Comparison of ENCODE assay signal across 1 cellular context in the genomic region with DNA sequence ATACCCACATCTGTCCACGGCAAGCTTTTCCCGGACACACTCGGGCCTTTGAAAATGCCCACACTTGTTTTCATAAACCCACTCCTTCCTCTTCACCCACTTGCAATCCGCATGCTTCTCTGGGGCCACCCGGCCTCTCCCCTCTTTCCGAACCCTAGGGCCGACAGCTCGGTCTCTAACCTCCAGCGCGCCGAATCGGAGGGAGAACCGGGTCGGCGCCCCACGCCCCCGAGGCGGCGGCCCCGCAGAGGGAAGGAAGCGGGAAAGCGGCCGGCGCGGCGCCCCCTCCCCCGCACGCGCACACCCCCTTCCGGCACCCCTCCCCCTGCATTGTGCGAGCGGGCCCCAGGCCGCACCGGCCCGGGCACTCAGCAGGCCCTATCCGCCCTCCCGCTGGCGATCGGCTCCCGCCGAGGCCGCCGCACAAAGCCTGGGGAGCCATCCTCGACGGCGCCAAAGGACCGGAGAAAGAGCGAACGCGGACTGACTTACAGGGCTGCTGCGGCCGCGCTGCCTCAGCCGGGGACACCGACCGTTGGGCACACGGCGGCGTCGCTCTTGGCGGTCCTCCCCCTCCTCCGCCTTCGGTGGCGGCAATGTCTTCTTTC.
A peak's percentile ranks its signal among the peaks of the same experiment; 100 is the strongest.
TF ChIP-seq lines count a peak whose summit lies in the region.

No MANE protein-coding gene starts in this region.

TF ChIP-seq in HepG2, 621 proteins besides CTCF, POLR2A, EP300 and RAD21 (continued from another document and continues in another):
- TF ChIP-seq, protein P1, sequence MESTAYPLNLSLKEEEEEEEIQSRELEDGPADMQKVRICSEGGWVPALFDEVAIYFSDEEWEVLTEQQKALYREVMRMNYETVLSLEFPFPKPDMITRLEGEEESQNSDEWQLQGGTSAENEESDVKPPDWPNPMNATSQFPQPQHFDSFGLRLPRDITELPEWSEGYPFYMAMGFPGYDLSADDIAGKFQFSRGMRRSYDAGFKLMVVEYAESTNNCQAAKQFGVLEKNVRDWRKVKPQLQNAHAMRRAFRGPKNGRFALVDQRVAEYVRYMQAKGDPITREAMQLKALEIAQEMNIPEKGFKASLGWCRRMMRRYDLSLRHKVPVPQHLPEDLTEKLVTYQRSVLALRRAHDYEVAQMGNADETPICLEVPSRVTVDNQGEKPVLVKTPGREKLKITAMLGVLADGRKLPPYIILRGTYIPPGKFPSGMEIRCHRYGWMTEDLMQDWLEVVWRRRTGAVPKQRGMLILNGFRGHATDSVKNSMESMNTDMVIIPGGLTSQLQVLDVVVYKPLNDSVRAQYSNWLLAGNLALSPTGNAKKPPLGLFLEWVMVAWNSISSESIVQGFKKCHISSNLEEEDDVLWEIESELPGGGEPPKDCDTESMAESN (CRISPR knock-in tag; conservative IDR thresholded peaks at IDR 0.05): no peak
- TF ChIP-seq POLR2AphosphoS2 (IDR thresholded peaks at IDR 0.05; ENCODE audit: low read depth, low read length): no peak
- TF ChIP-seq, protein P2, sequence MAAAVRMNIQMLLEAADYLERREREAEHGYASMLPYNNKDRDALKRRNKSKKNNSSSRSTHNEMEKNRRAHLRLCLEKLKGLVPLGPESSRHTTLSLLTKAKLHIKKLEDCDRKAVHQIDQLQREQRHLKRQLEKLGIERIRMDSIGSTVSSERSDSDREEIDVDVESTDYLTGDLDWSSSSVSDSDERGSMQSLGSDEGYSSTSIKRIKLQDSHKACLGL (CRISPR knock-in tag; IDR thresholded peaks at IDR 0.05): peak; percentile 57; the same call in 1 of the 2 replicates
- TF ChIP-seq CREM (IDR thresholded peaks at IDR 0.05): no peak
- TF ChIP-seq CREM (CRISPR knock-in tag; IDR thresholded peaks at IDR 0.05): no peak
- 0 out of 2 replicates have a peak, but pooled peaks have one; percentile 58 for TF ChIP-seq ARID2 (CRISPR knock-in tag; IDR thresholded peaks at IDR 0.05; ENCODE audit: borderline replicate concordance)
- TF ChIP-seq, protein P3, sequence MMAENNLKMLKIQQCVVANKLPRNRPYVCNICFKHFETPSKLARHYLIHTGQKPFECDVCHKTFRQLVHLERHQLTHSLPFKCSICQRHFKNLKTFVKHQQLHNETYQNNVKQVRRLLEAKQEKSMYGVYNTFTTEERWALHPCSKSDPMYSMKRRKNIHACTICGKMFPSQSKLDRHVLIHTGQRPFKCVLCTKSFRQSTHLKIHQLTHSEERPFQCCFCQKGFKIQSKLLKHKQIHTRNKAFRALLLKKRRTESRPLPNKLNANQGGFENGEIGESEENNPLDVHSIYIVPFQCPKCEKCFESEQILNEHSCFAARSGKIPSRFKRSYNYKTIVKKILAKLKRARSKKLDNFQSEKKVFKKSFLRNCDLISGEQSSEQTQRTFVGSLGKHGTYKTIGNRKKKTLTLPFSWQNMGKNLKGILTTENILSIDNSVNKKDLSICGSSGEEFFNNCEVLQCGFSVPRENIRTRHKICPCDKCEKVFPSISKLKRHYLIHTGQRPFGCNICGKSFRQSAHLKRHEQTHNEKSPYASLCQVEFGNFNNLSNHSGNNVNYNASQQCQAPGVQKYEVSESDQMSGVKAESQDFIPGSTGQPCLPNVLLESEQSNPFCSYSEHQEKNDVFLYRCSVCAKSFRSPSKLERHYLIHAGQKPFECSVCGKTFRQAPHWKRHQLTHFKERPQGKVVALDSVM (CRISPR knock-in tag; IDR thresholded peaks at IDR 0.05): peak; percentile 40; the same call in 1 of the 2 replicates
- peak; percentile 27; the same call in 1 of the 2 replicates for TF ChIP-seq MED1 (CRISPR knock-in tag; IDR thresholded peaks at IDR 0.05)
- TF ChIP-seq ZFX (CRISPR knock-in tag; IDR thresholded peaks at IDR 0.05; ENCODE audit: low read depth): peak; percentile 95
- no peak; the same call in 1 of the 2 replicates for TF ChIP-seq ZNF232 (CRISPR knock-in tag; IDR thresholded peaks at IDR 0.05; ENCODE audit: borderline replicate concordance)
- peak; percentile 70; the same call in 1 of the 2 replicates for TF ChIP-seq KDM2A (CRISPR knock-in tag; IDR thresholded peaks at IDR 0.05; ENCODE audit: borderline replicate concordance, low read depth)
- no peak for TF ChIP-seq TBP (CRISPR knock-in tag; IDR thresholded peaks at IDR 0.05)
- TF ChIP-seq IKZF1 (IDR thresholded peaks at IDR 0.05): no peak
- TF ChIP-seq, protein P4, sequence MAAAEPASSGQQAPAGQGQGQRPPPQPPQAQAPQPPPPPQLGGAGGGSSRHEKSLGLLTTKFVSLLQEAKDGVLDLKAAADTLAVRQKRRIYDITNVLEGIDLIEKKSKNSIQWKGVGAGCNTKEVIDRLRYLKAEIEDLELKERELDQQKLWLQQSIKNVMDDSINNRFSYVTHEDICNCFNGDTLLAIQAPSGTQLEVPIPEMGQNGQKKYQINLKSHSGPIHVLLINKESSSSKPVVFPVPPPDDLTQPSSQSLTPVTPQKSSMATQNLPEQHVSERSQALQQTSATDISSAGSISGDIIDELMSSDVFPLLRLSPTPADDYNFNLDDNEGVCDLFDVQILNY (CRISPR knock-in tag; conservative IDR thresholded peaks at IDR 0.05): peak; percentile 70
- TF ChIP-seq, protein P5, sequence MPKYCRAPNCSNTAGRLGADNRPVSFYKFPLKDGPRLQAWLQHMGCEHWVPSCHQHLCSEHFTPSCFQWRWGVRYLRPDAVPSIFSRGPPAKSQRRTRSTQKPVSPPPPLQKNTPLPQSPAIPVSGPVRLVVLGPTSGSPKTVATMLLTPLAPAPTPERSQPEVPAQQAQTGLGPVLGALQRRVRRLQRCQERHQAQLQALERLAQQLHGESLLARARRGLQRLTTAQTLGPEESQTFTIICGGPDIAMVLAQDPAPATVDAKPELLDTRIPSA (CRISPR knock-in tag; IDR thresholded peaks at IDR 0.05; ENCODE audit: borderline replicate concordance): 0 out of 2 replicates have a peak, but pooled peaks have one; percentile 56
- TF ChIP-seq, protein P6, sequence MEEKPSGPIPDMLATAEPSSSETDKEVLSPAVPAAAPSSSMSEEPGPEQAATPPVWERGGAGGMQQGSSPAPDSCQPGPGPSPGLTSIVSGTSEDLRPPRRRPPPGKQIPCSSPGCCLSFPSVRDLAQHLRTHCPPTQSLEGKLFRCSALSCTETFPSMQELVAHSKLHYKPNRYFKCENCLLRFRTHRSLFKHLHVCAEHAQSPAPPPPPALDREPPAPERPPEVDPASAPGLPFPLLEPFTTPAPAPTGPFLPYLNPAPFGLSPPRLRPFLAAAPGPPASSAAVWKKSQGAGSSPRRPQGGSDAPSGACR (CRISPR knock-in tag; IDR thresholded peaks at IDR 0.05): no peak
- no peak; the same call in 1 of the 2 replicates for TF ChIP-seq ZNF253 (CRISPR knock-in tag; IDR thresholded peaks at IDR 0.05; ENCODE audit: borderline replicate concordance)
- TF ChIP-seq, protein P7, sequence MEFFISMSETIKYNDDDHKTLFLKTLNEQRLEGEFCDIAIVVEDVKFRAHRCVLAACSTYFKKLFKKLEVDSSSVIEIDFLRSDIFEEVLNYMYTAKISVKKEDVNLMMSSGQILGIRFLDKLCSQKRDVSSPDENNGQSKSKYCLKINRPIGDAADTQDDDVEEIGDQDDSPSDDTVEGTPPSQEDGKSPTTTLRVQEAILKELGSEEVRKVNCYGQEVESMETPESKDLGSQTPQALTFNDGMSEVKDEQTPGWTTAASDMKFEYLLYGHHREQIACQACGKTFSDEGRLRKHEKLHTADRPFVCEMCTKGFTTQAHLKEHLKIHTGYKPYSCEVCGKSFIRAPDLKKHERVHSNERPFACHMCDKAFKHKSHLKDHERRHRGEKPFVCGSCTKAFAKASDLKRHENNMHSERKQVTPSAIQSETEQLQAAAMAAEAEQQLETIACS (CRISPR knock-in tag; IDR thresholded peaks at IDR 0.05): 0 out of 2 replicates have a peak, but pooled peaks have one; percentile 40
- no peak for TF ChIP-seq ATF1 (CRISPR knock-in tag; IDR thresholded peaks at IDR 0.05)
- TF ChIP-seq PHF20 (CRISPR knock-in tag; IDR thresholded peaks at IDR 0.05): no peak
- peak; percentile 12; the same call in 1 of the 2 replicates for TF ChIP-seq ZNF225 (CRISPR knock-in tag; IDR thresholded peaks at IDR 0.05)
- no peak for TF ChIP-seq FOXM1 (CRISPR knock-in tag; IDR thresholded peaks at IDR 0.05)
- TF ChIP-seq, protein P8, sequence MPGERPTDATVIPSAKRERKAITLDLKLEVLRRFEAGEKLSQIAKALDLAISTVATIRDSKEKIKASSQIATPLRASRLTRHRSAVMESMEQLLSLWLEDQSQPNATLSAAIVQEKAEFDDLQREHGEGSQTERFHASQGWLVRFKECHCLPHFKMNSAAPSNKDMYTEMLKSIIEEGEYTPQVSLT (CRISPR knock-in tag; IDR thresholded peaks at IDR 0.05; ENCODE audit: borderline replicate concordance, low read depth): no peak
- TF ChIP-seq, protein P9, sequence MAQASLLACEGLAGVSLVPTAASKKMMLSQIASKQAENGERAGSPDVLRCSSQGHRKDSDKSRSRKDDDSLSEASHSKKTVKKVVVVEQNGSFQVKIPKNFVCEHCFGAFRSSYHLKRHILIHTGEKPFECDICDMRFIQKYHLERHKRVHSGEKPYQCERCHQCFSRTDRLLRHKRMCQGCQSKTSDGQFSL (CRISPR knock-in tag; IDR thresholded peaks at IDR 0.05): peak; percentile 33
- TF ChIP-seq PLRG1 (conservative IDR thresholded peaks at IDR 0.05): no peak
- TF ChIP-seq ZNF572 (CRISPR knock-in tag; IDR thresholded peaks at IDR 0.05): no peak; the same call in 1 of the 2 replicates
- TF ChIP-seq NFIC (IDR thresholded peaks at IDR 0.05; ENCODE audit: low read length): no peak
- TF ChIP-seq TEAD3 (CRISPR knock-in tag; optimal IDR thresholded peaks at IDR 0.05; ENCODE audit: borderline replicate concordance): peak; percentile 7
- TF ChIP-seq GZF1 (CRISPR knock-in tag; IDR thresholded peaks at IDR 0.05): peak; percentile 84; the same call in 1 of the 2 replicates
- peak; percentile 24; the same call in 1 of the 2 replicates for TF ChIP-seq HDAC1 (CRISPR knock-in tag; IDR thresholded peaks at IDR 0.05)
- TF ChIP-seq, protein P10, sequence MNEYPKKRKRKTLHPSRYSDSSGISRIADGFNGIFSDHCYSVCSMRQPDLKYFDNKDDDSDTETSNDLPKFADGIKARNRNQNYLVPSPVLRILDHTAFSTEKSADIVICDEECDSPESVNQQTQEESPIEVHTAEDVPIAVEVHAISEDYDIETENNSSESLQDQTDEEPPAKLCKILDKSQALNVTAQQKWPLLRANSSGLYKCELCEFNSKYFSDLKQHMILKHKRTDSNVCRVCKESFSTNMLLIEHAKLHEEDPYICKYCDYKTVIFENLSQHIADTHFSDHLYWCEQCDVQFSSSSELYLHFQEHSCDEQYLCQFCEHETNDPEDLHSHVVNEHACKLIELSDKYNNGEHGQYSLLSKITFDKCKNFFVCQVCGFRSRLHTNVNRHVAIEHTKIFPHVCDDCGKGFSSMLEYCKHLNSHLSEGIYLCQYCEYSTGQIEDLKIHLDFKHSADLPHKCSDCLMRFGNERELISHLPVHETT (CRISPR knock-in tag; conservative IDR thresholded peaks at IDR 0.05): 0 out of 2 replicates have a peak, but pooled peaks have one; percentile 44
- TF ChIP-seq ZNF180 (CRISPR knock-in tag; IDR thresholded peaks at IDR 0.05; ENCODE audit: borderline replicate concordance, low read depth): no peak
- TF ChIP-seq HNRNPL (IDR thresholded peaks at IDR 0.05; ENCODE audit: low read depth, low read length): no peak
- peak; percentile 68 for TF ChIP-seq ZSCAN29 (CRISPR knock-in tag; conservative IDR thresholded peaks at IDR 0.05)
- TF ChIP-seq, protein P11, sequence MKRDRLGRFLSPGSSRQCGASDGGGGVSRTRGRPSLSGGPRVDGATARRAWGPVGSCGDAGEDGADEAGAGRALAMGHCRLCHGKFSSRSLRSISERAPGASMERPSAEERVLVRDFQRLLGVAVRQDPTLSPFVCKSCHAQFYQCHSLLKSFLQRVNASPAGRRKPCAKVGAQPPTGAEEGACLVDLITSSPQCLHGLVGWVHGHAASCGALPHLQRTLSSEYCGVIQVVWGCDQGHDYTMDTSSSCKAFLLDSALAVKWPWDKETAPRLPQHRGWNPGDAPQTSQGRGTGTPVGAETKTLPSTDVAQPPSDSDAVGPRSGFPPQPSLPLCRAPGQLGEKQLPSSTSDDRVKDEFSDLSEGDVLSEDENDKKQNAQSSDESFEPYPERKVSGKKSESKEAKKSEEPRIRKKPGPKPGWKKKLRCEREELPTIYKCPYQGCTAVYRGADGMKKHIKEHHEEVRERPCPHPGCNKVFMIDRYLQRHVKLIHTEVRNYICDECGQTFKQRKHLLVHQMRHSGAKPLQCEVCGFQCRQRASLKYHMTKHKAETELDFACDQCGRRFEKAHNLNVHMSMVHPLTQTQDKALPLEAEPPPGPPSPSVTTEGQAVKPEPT (CRISPR knock-in tag; IDR thresholded peaks at IDR 0.05; ENCODE audit: low read depth): 0 out of 2 replicates have a peak, but pooled peaks have one; percentile 82
- TF ChIP-seq FOXJ3 (CRISPR knock-in tag; IDR thresholded peaks at IDR 0.05; ENCODE audit: borderline replicate concordance): 0 out of 2 replicates have a peak, but pooled peaks have one; percentile 32
- TF ChIP-seq HDAC6 (IDR thresholded peaks at IDR 0.05; ENCODE audit: low read depth, low read length): no peak
- TF ChIP-seq ZNF331 (CRISPR knock-in tag; IDR thresholded peaks at IDR 0.05): peak; percentile 45; the same call in 1 of the 2 replicates
- TF ChIP-seq SATB2 (CRISPR knock-in tag; IDR thresholded peaks at IDR 0.05): no peak; the same call in 1 of the 2 replicates
- no peak for TF ChIP-seq ARNT (IDR thresholded peaks at IDR 0.05)
- TF ChIP-seq ZBTB42 (CRISPR knock-in tag; IDR thresholded peaks at IDR 0.05): no peak
- TF ChIP-seq ZNF431 (CRISPR knock-in tag; IDR thresholded peaks at IDR 0.05; ENCODE audit: borderline replicate concordance, low read depth): no peak; the same call in 1 of the 2 replicates
